3 cellular contexts compared by ENCODE assay signal in the genomic region with DNA sequence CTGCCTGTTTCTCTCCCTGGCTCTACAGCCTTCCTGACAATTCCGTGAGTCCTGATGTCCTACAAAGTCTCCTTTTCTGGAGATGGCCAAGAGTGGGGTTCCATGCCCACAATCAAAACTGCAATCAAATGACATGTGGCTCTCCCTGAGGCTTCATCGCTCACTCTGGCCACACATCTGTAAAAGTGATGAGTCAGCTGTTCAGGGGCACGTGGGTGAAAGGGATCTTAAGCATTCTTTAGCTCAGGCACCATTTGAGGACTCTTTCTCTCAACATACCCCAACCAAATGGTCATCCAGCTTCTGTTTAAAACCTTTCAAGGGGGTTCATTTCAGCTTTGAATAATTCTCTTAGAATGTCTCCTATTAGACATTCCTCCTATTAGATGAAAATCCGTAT.
A peak's percentile ranks its signal among the peaks of the same experiment; 100 is the strongest.
TF ChIP-seq lines count a peak whose summit lies in the region.

No MANE protein-coding gene starts in this region.

TF ChIP-seq in HepG2, 621 proteins besides CTCF, POLR2A, EP300 and RAD21:
- TF ChIP-seq MAFF (IDR thresholded peaks at IDR 0.05; ENCODE audit: low read depth, low read length) = peak; percentile 100
- peak; percentile 100 for TF ChIP-seq MAFK (conservative IDR thresholded peaks at IDR 0.05 in 1 of 2, IDR thresholded peaks at IDR 0.05 in 1 of 2; ENCODE audit: low read length in 2 of 2)
- no peak for TF ChIP-seq IRX3 (CRISPR knock-in tag; IDR thresholded peaks at IDR 0.05; ENCODE audit: borderline replicate concordance, low read depth)
- TF ChIP-seq ZNF530 (CRISPR knock-in tag; IDR thresholded peaks at IDR 0.05; ENCODE audit: low read depth) = no peak
- peak; percentile 76 for TF ChIP-seq MAFG (CRISPR knock-in tag; IDR thresholded peaks at IDR 0.05)
- TF ChIP-seq ZNF891 (CRISPR knock-in tag; IDR thresholded peaks at IDR 0.05) = no peak
- TF ChIP-seq CCDC6 (CRISPR knock-in tag; IDR thresholded peaks at IDR 0.05) = no peak

TF ChIP-seq in IMR-90, 13 proteins besides CTCF, POLR2A, EP300 and RAD21:
- no peak for TF ChIP-seq BHLHE40 (IDR thresholded peaks at IDR 0.05; ENCODE audit: low read depth, low read length)
- peak; percentile 99 for TF ChIP-seq MAFK (IDR thresholded peaks at IDR 0.05; ENCODE audit: low read depth, low read length)

TF ChIP-seq in K562, 482 proteins besides CTCF, POLR2A, EP300 and RAD21:
- TF ChIP-seq, protein P1, sequence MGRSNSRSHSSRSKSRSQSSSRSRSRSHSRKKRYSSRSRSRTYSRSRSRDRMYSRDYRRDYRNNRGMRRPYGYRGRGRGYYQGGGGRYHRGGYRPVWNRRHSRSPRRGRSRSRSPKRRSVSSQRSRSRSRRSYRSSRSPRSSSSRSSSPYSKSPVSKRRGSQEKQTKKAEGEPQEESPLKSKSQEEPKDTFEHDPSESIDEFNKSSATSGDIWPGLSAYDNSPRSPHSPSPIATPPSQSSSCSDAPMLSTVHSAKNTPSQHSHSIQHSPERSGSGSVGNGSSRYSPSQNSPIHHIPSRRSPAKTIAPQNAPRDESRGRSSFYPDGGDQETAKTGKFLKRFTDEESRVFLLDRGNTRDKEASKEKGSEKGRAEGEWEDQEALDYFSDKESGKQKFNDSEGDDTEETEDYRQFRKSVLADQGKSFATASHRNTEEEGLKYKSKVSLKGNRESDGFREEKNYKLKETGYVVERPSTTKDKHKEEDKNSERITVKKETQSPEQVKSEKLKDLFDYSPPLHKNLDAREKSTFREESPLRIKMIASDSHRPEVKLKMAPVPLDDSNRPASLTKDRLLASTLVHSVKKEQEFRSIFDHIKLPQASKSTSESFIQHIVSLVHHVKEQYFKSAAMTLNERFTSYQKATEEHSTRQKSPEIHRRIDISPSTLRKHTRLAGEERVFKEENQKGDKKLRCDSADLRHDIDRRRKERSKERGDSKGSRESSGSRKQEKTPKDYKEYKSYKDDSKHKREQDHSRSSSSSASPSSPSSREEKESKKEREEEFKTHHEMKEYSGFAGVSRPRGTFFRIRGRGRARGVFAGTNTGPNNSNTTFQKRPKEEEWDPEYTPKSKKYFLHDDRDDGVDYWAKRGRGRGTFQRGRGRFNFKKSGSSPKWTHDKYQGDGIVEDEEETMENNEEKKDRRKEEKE (IDR thresholded peaks at IDR 0.05; ENCODE audit: borderline replicate concordance in 1 of 2, control insufficient read depth in 1 of 2, low read depth in 2 of 2, low read length in 1 of 2) = no peak
- peak; percentile 92 for TF ChIP-seq C11orf30 (IDR thresholded peaks at IDR 0.05; ENCODE audit: low read depth)
- TF ChIP-seq ZNF316 (IDR thresholded peaks at IDR 0.05) = peak; percentile 96
- no peak for TF ChIP-seq ZNF408 (CRISPR knock-in tag; IDR thresholded peaks at IDR 0.05; ENCODE audit: low read depth)
- no peak for TF ChIP-seq EP400 (IDR thresholded peaks at IDR 0.05)
- TF ChIP-seq GABPB2 (CRISPR knock-in tag; conservative IDR thresholded peaks at IDR 0.05) = no peak
- no peak for TF ChIP-seq U2AF1 (optimal IDR thresholded peaks at IDR 0.05; ENCODE audit: low read depth, low read length)
- TF ChIP-seq, protein P2, sequence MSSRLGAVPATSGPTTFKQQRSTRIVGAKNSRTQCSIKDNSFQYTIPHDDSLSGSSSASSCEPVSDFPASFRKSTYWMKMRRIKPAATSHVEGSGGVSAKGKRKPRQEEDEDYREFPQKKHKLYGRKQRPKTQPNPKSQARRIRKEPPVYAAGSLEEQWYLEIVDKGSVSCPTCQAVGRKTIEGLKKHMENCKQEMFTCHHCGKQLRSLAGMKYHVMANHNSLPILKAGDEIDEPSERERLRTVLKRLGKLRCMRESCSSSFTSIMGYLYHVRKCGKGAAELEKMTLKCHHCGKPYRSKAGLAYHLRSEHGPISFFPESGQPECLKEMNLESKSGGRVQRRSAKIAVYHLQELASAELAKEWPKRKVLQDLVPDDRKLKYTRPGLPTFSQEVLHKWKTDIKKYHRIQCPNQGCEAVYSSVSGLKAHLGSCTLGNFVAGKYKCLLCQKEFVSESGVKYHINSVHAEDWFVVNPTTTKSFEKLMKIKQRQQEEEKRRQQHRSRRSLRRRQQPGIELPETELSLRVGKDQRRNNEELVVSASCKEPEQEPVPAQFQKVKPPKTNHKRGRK (tag; IDR thresholded peaks at IDR 0.05) = no peak
- peak; percentile 98 for TF ChIP-seq MAFK (IDR thresholded peaks at IDR 0.05; ENCODE audit: low read length)
- no peak for TF ChIP-seq SREBF2 (CRISPR knock-in tag; IDR thresholded peaks at IDR 0.05)
- TF ChIP-seq, protein P3, sequence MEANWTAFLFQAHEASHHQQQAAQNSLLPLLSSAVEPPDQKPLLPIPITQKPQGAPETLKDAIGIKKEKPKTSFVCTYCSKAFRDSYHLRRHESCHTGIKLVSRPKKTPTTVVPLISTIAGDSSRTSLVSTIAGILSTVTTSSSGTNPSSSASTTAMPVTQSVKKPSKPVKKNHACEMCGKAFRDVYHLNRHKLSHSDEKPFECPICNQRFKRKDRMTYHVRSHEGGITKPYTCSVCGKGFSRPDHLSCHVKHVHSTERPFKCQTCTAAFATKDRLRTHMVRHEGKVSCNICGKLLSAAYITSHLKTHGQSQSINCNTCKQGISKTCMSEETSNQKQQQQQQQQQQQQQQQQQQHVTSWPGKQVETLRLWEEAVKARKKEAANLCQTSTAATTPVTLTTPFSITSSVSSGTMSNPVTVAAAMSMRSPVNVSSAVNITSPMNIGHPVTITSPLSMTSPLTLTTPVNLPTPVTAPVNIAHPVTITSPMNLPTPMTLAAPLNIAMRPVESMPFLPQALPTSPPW (CRISPR knock-in tag; IDR thresholded peaks at IDR 0.05) = no peak
- no peak for TF ChIP-seq E2F6 (IDR thresholded peaks at IDR 0.05; ENCODE audit: borderline replicate concordance in 1 of 2, extremely low read depth in 1 of 2, insufficient read depth in 1 of 2, insufficient read length in 1 of 2, low read depth in 1 of 2, low read length in 1 of 2, poor library complexity in 1 of 2, severe bottlenecking in 1 of 2)
- TF ChIP-seq TGIF2 (CRISPR knock-in tag; IDR thresholded peaks at IDR 0.05) = no peak
- no peak for TF ChIP-seq ETS2 (tag; IDR thresholded peaks at IDR 0.05; ENCODE audit: borderline replicate concordance, poor library complexity, severe bottlenecking)
- TF ChIP-seq, protein P4, sequence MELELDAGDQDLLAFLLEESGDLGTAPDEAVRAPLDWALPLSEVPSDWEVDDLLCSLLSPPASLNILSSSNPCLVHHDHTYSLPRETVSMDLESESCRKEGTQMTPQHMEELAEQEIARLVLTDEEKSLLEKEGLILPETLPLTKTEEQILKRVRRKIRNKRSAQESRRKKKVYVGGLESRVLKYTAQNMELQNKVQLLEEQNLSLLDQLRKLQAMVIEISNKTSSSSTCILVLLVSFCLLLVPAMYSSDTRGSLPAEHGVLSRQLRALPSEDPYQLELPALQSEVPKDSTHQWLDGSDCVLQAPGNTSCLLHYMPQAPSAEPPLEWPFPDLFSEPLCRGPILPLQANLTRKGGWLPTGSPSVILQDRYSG (tag; conservative IDR thresholded peaks at IDR 0.05; ENCODE audit: low read depth) = no peak
- TF ChIP-seq USF2 (CRISPR knock-in tag; IDR thresholded peaks at IDR 0.05) = 0 out of 2 replicates have a peak, but pooled peaks have one; percentile 18
- TF ChIP-seq ZBTB1 (CRISPR knock-in tag; IDR thresholded peaks at IDR 0.05; ENCODE audit: borderline replicate concordance, low read depth) = no peak
- TF ChIP-seq MAFG (tag; conservative IDR thresholded peaks at IDR 0.05) = peak; percentile 92
- no peak for TF ChIP-seq SMAD1 (IDR thresholded peaks at IDR 0.05; ENCODE audit: low read depth, low read length, partially characterized antibody)
- no peak for TF ChIP-seq SMARCB1 (IDR thresholded peaks at IDR 0.05; ENCODE audit: insufficient read length, low read depth)
- peak; percentile 43; the same call in 1 of the 2 replicates for TF ChIP-seq L3MBTL2 (IDR thresholded peaks at IDR 0.05)
- TF ChIP-seq LEF1 (IDR thresholded peaks at IDR 0.05) = no peak
- no peak for TF ChIP-seq POLR2B (IDR thresholded peaks at IDR 0.05; ENCODE audit: low read depth, partially characterized antibody)
- TF ChIP-seq CTCFL (IDR thresholded peaks at IDR 0.05; ENCODE audit: borderline replicate concordance, insufficient read depth, low read depth, low read length, poor library complexity, severe bottlenecking) = no peak
- TF ChIP-seq MAFF (IDR thresholded peaks at IDR 0.05; ENCODE audit: low read length) = peak; percentile 98
- no peak for TF ChIP-seq MECOM (CRISPR knock-in tag; IDR thresholded peaks at IDR 0.05)
- no peak for TF ChIP-seq AFF4 (CRISPR knock-in tag; IDR thresholded peaks at IDR 0.05)
- no peak for TF ChIP-seq SMARCC2 (IDR thresholded peaks at IDR 0.05; ENCODE audit: low read depth)
- 0 out of 2 replicates have a peak, but pooled peaks have one; percentile 19 for TF ChIP-seq NFE2 (IDR thresholded peaks at IDR 0.05; ENCODE audit: low read depth)
